33 cellular contexts compared by ENCODE assay signal in the genomic region with DNA sequence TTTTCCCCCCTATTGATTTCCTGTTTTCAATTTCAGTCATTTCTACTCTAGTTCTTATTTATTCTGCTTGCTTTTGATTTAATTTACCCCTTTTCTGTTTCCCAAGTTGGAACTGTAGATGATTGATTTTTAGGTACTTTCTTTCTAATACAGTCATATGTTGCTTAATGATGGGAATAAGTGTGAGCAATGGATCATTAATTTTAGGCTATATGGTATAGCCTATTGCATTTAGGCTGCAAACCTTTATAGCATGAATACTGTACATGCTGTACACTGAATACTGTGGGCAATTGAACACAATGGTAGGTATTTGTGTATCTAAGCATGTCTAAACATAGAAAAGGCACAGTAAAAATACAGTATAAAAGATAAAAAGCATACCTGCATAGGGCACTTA.
"Had no signal": no experiment of that assay in that cellular context is flagged by ENCODE, and none has a peak within 500 bp of the region (broad histone marks: within the 10 kb centered on the region; RNA-seq: fewer than 3 reads in every experiment).

No MANE protein-coding gene starts in this region.

- H3K4me3 ChIP-seq: ascending aorta, breast epithelium, cardiac muscle cell, colonic mucosa, esophagus squamous epithelium, gastroesophageal sphincter had no signal

- H3K4me3 Mint-ChIP-seq: activated CD4-positive, alpha-beta T cell treated with anti-CD3 and anti-CD28 coated beads for 36 hours; activated CD8-positive, alpha-beta T cell treated with anti-CD3 and anti-CD28 coated beads for 36 hours; activated naive CD8-positive, alpha-beta T cell treated with anti-CD3 and anti-CD28 coated beads, Interleukin-2, amount 10 ng/mL, durations not matched to agents 7 days and 5 days; activated T-cell treated with anti-CD3 and anti-CD28 coated beads, Interleukin-2, amount 50 U/mL, for 24 hours; activated T-cell treated with anti-CD3 and anti-CD28 coated beads, Interleukin-2, amount 50 U/mL, for 72 hours; brain; T-cell had no signal

- H3K4me1 Mint-ChIP-seq: brain had no signal

- DNase-seq: activated CD4-positive, alpha-beta T cell treated with anti-CD3 and anti-CD28 coated beads for 36 hours; activated CD4-positive, alpha-beta T cell treated with anti-CD3 and anti-CD28 coated beads, Interleukin-2, amount 50 U/mL, for 1 hour; activated CD4-positive, alpha-beta T cell treated with anti-CD3 and anti-CD28 coated beads, Interleukin-2, amount 50 U/mL, for 48 hours; activated CD4-positive, CD25-positive, alpha-beta regulatory T cell; activated CD4-positive, CD25-positive, alpha-beta regulatory T cell treated with anti-CD3 and anti-CD28 coated beads, Interleukin-2, amount 50 U/mL, for 72 hours; activated CD8-positive, alpha-beta memory T cell treated with anti-CD3 and anti-CD28 coated beads for 24 hours; activated CD8-positive, alpha-beta memory T cell treated with anti-CD3 and anti-CD28 coated beads, Interleukin-2, amount 50 U/mL, for 4 hours; activated CD8-positive, alpha-beta T cell treated with anti-CD3 and anti-CD28 coated beads for 36 hours; activated effector memory CD4-positive, alpha-beta T cell treated with Interleukin-2 at 50 U/mL for 16 hours; activated gamma-delta T cell treated with Interleukin-2 at 50 U/mL for 16 hours; activated naive CD4-positive, alpha-beta T cell treated with Interleukin-2 at 50 U/mL for 16 hours; activated naive CD8-positive, alpha-beta T cell treated with anti-CD3 and anti-CD28 coated beads, Interleukin-2, amount 10 ng/mL, durations not matched to agents 7 days and 5 days; activated T-cell treated with anti-CD3 and anti-CD28 coated beads for 4 hours; activated T-cell treated with anti-CD3 and anti-CD28 coated beads, Interleukin-2, amount 50 U/mL, for 24 hours; activated T-cell treated with anti-CD3 and anti-CD28 coated beads, Interleukin-2, amount 50 U/mL, for 72 hours; central memory CD4-positive, alpha-beta T cell; cerebellar nuclear complex; colonic mucosa; effector CD8-positive, alpha-beta T cell; esophagus squamous epithelium; foreskin melanocyte; head of caudate nucleus; SW 1271; T-cell; T-helper 2 cell had no signal

- FAIRE-seq: endothelial cell of umbilical vein had no signal

- H3K9me3 ChIP-seq: colonic mucosa had no signal

- H3K4me1 ChIP-seq: ascending aorta, breast epithelium, colonic mucosa, esophagus squamous epithelium, gastroesophageal sphincter had no signal

- ATAC-seq: activated CD4-positive, alpha-beta T cell treated with anti-CD3 and anti-CD28 coated beads for 36 hours; activated CD8-positive, alpha-beta T cell treated with anti-CD3 and anti-CD28 coated beads for 36 hours; activated T-cell treated with anti-CD3 and anti-CD28 coated beads, Interleukin-2, amount 50 U/mL, for 72 hours; gastroesophageal sphincter; T-cell had no signal

- H3K27me3 Mint-ChIP-seq: activated CD4-positive, alpha-beta T cell treated with anti-CD3 and anti-CD28 coated beads for 36 hours; activated CD8-positive, alpha-beta T cell treated with anti-CD3 and anti-CD28 coated beads for 36 hours; activated naive CD8-positive, alpha-beta T cell treated with anti-CD3 and anti-CD28 coated beads, Interleukin-2, amount 10 ng/mL, durations not matched to agents 7 days and 5 days; activated T-cell treated with anti-CD3 and anti-CD28 coated beads, Interleukin-2, amount 50 U/mL, for 24 hours; brain; T-cell had no signal

- H3K27ac Mint-ChIP-seq: activated CD4-positive, alpha-beta T cell treated with anti-CD3 and anti-CD28 coated beads for 36 hours; activated CD8-positive, alpha-beta T cell treated with anti-CD3 and anti-CD28 coated beads for 36 hours; activated naive CD4-positive, alpha-beta T cell treated with anti-CD3 and anti-CD28 coated beads, Interleukin-2, amount 50 U/mL, for 72 hours; activated naive CD8-positive, alpha-beta T cell treated with anti-CD3 and anti-CD28 coated beads, Interleukin-2, amount 10 ng/mL, durations not matched to agents 7 days and 5 days; activated T-cell treated with anti-CD3 and anti-CD28 coated beads, Interleukin-2, amount 50 U/mL, for 24 hours; activated T-cell treated with anti-CD3 and anti-CD28 coated beads, Interleukin-2, amount 50 U/mL, for 72 hours; brain; T-cell had no signal

- H3K9me3 Mint-ChIP-seq: activated naive CD4-positive, alpha-beta T cell treated with anti-CD3 and anti-CD28 coated beads, Interleukin-2, amount 50 U/mL, for 72 hours had no signal

- H3K36me3 ChIP-seq: colonic mucosa had no signal

- H3K27ac ChIP-seq: ascending aorta, breast epithelium, cardiac muscle cell, colonic mucosa, epithelial cell of prostate, esophagus squamous epithelium, gastroesophageal sphincter had no signal

- H3K27me3 ChIP-seq: ascending aorta, breast epithelium, cardiac muscle cell, colonic mucosa, esophagus squamous epithelium, gastroesophageal sphincter had no signal
